8 cellular contexts compared by ENCODE assay signal in genomic region chr14:58299665-58300202, GRCh38. TPM values are rescaled to one million over a fixed set of nuclear protein-coding genes. Genes with fewer than 3 reads are reported as not detected.
A peak's percentile ranks its signal among the peaks of the same experiment; 100 is the strongest.
DNase-seq lines count a peak whose midpoint lies in the region; ATAC-seq, FAIRE-seq and TF ChIP-seq lines count a peak whose summit lies in the region.

No MANE protein-coding gene starts in this region.

- H2AFZ ChIP-seq in Karpas-422 (ENCODE audit: low read length): peak overlapping the region; percentile 40; the same call in 1 of the 2 replicates
- peak overlapping the region; percentile 90 for H2AFZ ChIP-seq in astrocyte (ENCODE audit: low read depth, low read length)
- H2AFZ ChIP-seq in keratinocyte (ENCODE audit: control insufficient read depth, low read length): peak overlapping the region; percentile 97

- H3K9me3 ChIP-seq in Karpas-422 (ENCODE audit: low read length) (no peaks in the 10 kb centered on the region), astrocyte (ENCODE audit: insufficient read depth, low read depth, low read length) (no peaks in the 10 kb centered on the region), keratinocyte (ENCODE audit: control insufficient read depth, low read depth, low read length) (no peaks in the 10 kb centered on the region)

- H3K9me3 Mint-ChIP-seq in astrocyte (ENCODE audit: unreplicated experiment): no peaks in the 10 kb centered on the region
- no peaks in the 10 kb centered on the region for H3K9me3 Mint-ChIP-seq in stimulated activated memory B cell treated with anti-CD40 and anti-IgM and Interleukin-4, amounts not matched to agents 10 μg/mL and 1 μg/mL and 100 μg/mL, for 72 hours

- no peaks in the 10 kb centered on the region for H3K27me3 Mint-ChIP-seq in astrocyte (ENCODE audit: low read depth, unreplicated experiment)
- H3K27me3 Mint-ChIP-seq in stimulated activated memory B cell treated with anti-CD40 and anti-IgM and Interleukin-4, amounts not matched to agents 10 μg/mL and 1 μg/mL and 100 μg/mL, for 72 hours: no peaks in the 10 kb centered on the region

- H4K20me1 ChIP-seq in Karpas-422 (ENCODE audit: insufficient read depth, low read depth, low read length) (peaks cover 26% of the 10 kb centered on the region), astrocyte (ENCODE audit: insufficient read depth, low read length) (peaks cover 31% of the 10 kb centered on the region), keratinocyte (ENCODE audit: control insufficient read depth, extremely low read depth, insufficient read depth, low read length) (no peaks in the 10 kb centered on the region)

- H3K9ac ChIP-seq in Karpas-422 (ENCODE audit: low read length) (peak overlapping the region; percentile 82), astrocyte (ENCODE audit: low read length) (peak overlapping the region; percentile 92), keratinocyte (ENCODE audit: control insufficient read depth, extremely low read depth, insufficient read depth, low read length) (peak overlapping the region; percentile 87)

- no peaks in the 10 kb centered on the region for H3K27me3 ChIP-seq in Karpas-422 (ENCODE audit: low read length)
- no peaks in the 10 kb centered on the region for H3K27me3 ChIP-seq in astrocyte (ENCODE audit: insufficient read depth, low read length)
- no peaks in the 10 kb centered on the region for H3K27me3 ChIP-seq in keratinocyte (ENCODE audit: control insufficient read depth, extremely low read depth, insufficient read depth, low read length)

- H3K79me2 ChIP-seq in Karpas-422 (ENCODE audit: low read length) (peaks cover 86% of the 10 kb centered on the region), astrocyte (ENCODE audit: insufficient read depth, low read length) (peaks cover 47% of the 10 kb centered on the region), keratinocyte (ENCODE audit: control insufficient read depth, insufficient read depth, low read length) (peaks cover 45% of the 10 kb centered on the region)

- no peaks in the 10 kb centered on the region for H3K9me2 ChIP-seq in Karpas-422 (replicated peaks; ENCODE audit: insufficient read depth, low read length)

- H3K27ac ChIP-seq in Karpas-422 (ENCODE audit: low read length) (peak overlapping the region; percentile 46), astrocyte (ENCODE audit: low read depth, low read length) (peak overlapping the region; percentile 64), keratinocyte (ENCODE audit: control insufficient read depth, insufficient read depth, low read length) (peak overlapping the region; percentile 61)

- H3K36me3 Mint-ChIP-seq in astrocyte (ENCODE audit: low read depth, unreplicated experiment): peaks cover 8% of the 10 kb centered on the region
- peaks cover 9% of the 10 kb centered on the region for H3K36me3 Mint-ChIP-seq in stimulated activated memory B cell treated with anti-CD40 and anti-IgM and Interleukin-4, amounts not matched to agents 10 μg/mL and 1 μg/mL and 100 μg/mL, for 72 hours

- H3K4me1 ChIP-seq in Karpas-422 (ENCODE audit: low read length) (peaks cover 25% of the 10 kb centered on the region), astrocyte (ENCODE audit: insufficient read depth, low read length) (peaks cover 7% of the 10 kb centered on the region), keratinocyte (ENCODE audit: control insufficient read depth, extremely low read depth, insufficient read depth, low read length) (peaks cover 10% of the 10 kb centered on the region)

- FAIRE-seq in astrocyte (lab: Jason Lieb, UNC) (no peak), keratinocyte (lab: Jason Lieb, UNC) (no peak)

- H3K4me1 Mint-ChIP-seq in astrocyte (ENCODE audit: low read depth, unreplicated experiment): peaks cover 3% of the 10 kb centered on the region
- H3K4me1 Mint-ChIP-seq in stimulated activated memory B cell treated with anti-CD40 and anti-IgM and Interleukin-4, amounts not matched to agents 10 μg/mL and 1 μg/mL and 100 μg/mL, for 72 hours: peaks cover 35% of the 10 kb centered on the region

- peak overlapping the region; percentile 88 for H3K27ac Mint-ChIP-seq in astrocyte (ENCODE audit: unreplicated experiment)
- H3K27ac Mint-ChIP-seq in stimulated activated memory B cell treated with anti-CD40 and anti-IgM and Interleukin-4, amounts not matched to agents 10 μg/mL and 1 μg/mL and 100 μg/mL, for 72 hours: no peak overlapping the region

- dilution Hi-C loops in keratinocyte (cut with MboI; ENCODE audit: extremely low pct_ligation_motif_present, low sequenced_read_pairs): no loop called here

- no peak for TF ChIP-seq CTCF in astrocyte (IDR thresholded peaks at IDR 0.05; ENCODE audit: insufficient read depth, low read depth, low read length)
- TF ChIP-seq CTCF in keratinocyte (optimal IDR thresholded peaks at IDR 0.05 in 1 of 3, IDR thresholded peaks at IDR 0.05 in 1 of 3, conservative IDR thresholded peaks at IDR 0.05 in 1 of 3; ENCODE audit: extremely low read depth in 1 of 3, insufficient read depth in 2 of 3, low read length in 3 of 3): no peak

- H3K4me3 Mint-ChIP-seq in astrocyte (ENCODE audit: unreplicated experiment): peak overlapping the region; percentile 100
- H3K4me3 Mint-ChIP-seq in stimulated activated memory B cell treated with anti-CD40 and anti-IgM and Interleukin-4, amounts not matched to agents 10 μg/mL and 1 μg/mL and 100 μg/mL, for 72 hours: peak overlapping the region; percentile 99

- peak overlapping the region; percentile 86 for H3K4me2 ChIP-seq in Karpas-422 (ENCODE audit: low read depth, low read length, poor library complexity, severe bottlenecking)
- peak overlapping the region; percentile 99 for H3K4me2 ChIP-seq in astrocyte (ENCODE audit: low read length)
- peak overlapping the region; percentile 100 for H3K4me2 ChIP-seq in keratinocyte (ENCODE audit: control insufficient read depth, extremely low read depth, insufficient read depth, low read depth, low read length)

- H3K4me3 ChIP-seq in Karpas-422 (ENCODE audit: low read length): peak overlapping the region; percentile 81
- H3K4me3 ChIP-seq in astrocyte (ENCODE audit: insufficient read depth, low read depth, low read length): peak overlapping the region; percentile 93
- peak overlapping the region; percentile 87 to 93 (median 92) for H3K4me3 ChIP-seq in keratinocyte (ENCODE audit: control insufficient read depth in 2 of 3, extremely low read depth in 1 of 3, insufficient read depth in 2 of 3, low read depth in 1 of 3, low read length in 3 of 3)

- no peak for ATAC-seq in stimulated activated memory B cell treated with anti-CD40 and anti-IgM and Interleukin-4, amounts not matched to agents 10 μg/mL and 1 μg/mL and 100 μg/mL, for 72 hours
- ATAC-seq in HG02973 (IDR thresholded peaks at IDR 0.05; ENCODE audit: unreplicated experiment) (no peak), HG03565 (IDR thresholded peaks at IDR 0.05; ENCODE audit: unreplicated experiment) (no peak)

- peak; percentile 21 for DNase-seq in EH (ENCODE audit: low read depth)
- DNase-seq in Karpas-422: peak; percentile 62
- DNase-seq in astrocyte (ENCODE audit: low read depth): no peak
- DNase-seq in keratinocyte (ENCODE audit: low read depth, low spot score): no peak
- DNase-seq in activated CD4-positive, alpha-beta T cell treated with anti-CD3 and anti-CD28 coated beads for 48 hours: no peak

- H3K9me1 ChIP-seq in keratinocyte (ENCODE audit: control insufficient read depth, extremely low read depth, insufficient read depth, low read length): no peaks in the 10 kb centered on the region

- peaks cover 45% of the 10 kb centered on the region for H3K36me3 ChIP-seq in Karpas-422 (ENCODE audit: insufficient read depth, low read length)
- H3K36me3 ChIP-seq in astrocyte (ENCODE audit: insufficient read depth, low read length): peaks cover 9% of the 10 kb centered on the region
- peaks cover 2 to 3% of the 10 kb centered on the region in 2 experiments for H3K36me3 ChIP-seq in keratinocyte (ENCODE audit: control insufficient read depth in 2 of 2, extremely low read depth in 1 of 2, insufficient read depth in 2 of 2, low read length in 2 of 2)

RNA-seq across cellular contexts. Expression of gene ARID4A, which starts 1.4 kb away (rescaled TPM):
- 36.3 and 37.9 TPM in 2 replicates for total RNA-seq in Karpas-422 (2014; rRNA removed; shearing (Covaris generic); ENCODE audit: low replicate concordance)
- total RNA-seq in astrocyte: 24.5 and 26.6 TPM in 2 replicates
- polyA plus RNA-seq in keratinocyte: 2.6 to 8.4 TPM (median 4.8 TPM) in 3 replicates
- 65.5 TPM for polyA plus RNA-seq in keratinocyte (2011; ENCODE audit: low read depth)
- polyA plus RNA-seq in keratinocyte (2011; cell fraction: cytosol; rRNA removed): 2.4 and 4.2 TPM in 2 replicates
- polyA plus RNA-seq in keratinocyte (2011; cell fraction: nucleus; rRNA removed): 7.7 and 13.7 TPM in 2 replicates
- 4.5 and 10.6 TPM in 2 replicates for polyA plus RNA-seq in keratinocyte (2012; ENCODE audit: low replicate concordance)
- 1.2 to 14.4 TPM (median 5.3 TPM) in 3 replicates for polyA minus RNA-seq in keratinocyte
- 4.0 TPM for polyA minus RNA-seq in keratinocyte (2011; cell fraction: cytosol; rRNA and poly(A)+ RNA removed)
- 11.6 and 25.5 TPM in 2 replicates for polyA minus RNA-seq in keratinocyte (2011; cell fraction: nucleus; rRNA and poly(A)+ RNA removed)

RNA-seq across cellular contexts. Expression of gene PSMA3, which starts 55.1 kb away (rescaled TPM):
- total RNA-seq in Karpas-422 (2014; rRNA removed; shearing (Covaris generic); ENCODE audit: low replicate concordance): 121 and 169 TPM in 2 replicates
- 215 and 232 TPM in 2 replicates for total RNA-seq in astrocyte
- 240 to 325 TPM (median 241 TPM) in 3 replicates for polyA plus RNA-seq in keratinocyte
- 209 TPM for polyA plus RNA-seq in keratinocyte (2011; ENCODE audit: low read depth)
- polyA plus RNA-seq in keratinocyte (2011; cell fraction: cytosol; rRNA removed): 216 and 353 TPM in 2 replicates
- 158 and 224 TPM in 2 replicates for polyA plus RNA-seq in keratinocyte (2011; cell fraction: nucleus; rRNA removed)
- 102 and 167 TPM in 2 replicates for polyA plus RNA-seq in keratinocyte (2012; ENCODE audit: low replicate concordance)
- polyA minus RNA-seq in keratinocyte: 101 to 200 TPM (median 123 TPM) in 3 replicates
- 42.6 TPM for polyA minus RNA-seq in keratinocyte (2011; cell fraction: cytosol; rRNA and poly(A)+ RNA removed)
- polyA minus RNA-seq in keratinocyte (2011; cell fraction: nucleus; rRNA and poly(A)+ RNA removed): 27.3 and 47.9 TPM in 2 replicates

Comparison
In these comparisons a context has a peak if more than half of its experiments do, and no peak if none do; other contexts are left out.
1. DNase-seq: peak in EH (single experiment) and Karpas-422 (single experiment); none in astrocyte (single experiment), keratinocyte (single experiment) and activated CD4-positive, alpha-beta T cell treated with anti-CD3 and anti-CD28 coated beads for 48 hours (single experiment).
2. H2AFZ ChIP-seq: peak in every context shown above with its lines; median percentile 97 in keratinocyte; 90 in astrocyte; 40 in Karpas-422.
3. Peak in every context shown above with its lines, with median percentiles within 50 percentile points of each other: H3K27ac ChIP-seq, H3K4me2 ChIP-seq, H3K4me3 ChIP-seq and H3K9ac ChIP-seq.